ENCODE assay signal across 13 cellular contexts in the genomic region with DNA sequence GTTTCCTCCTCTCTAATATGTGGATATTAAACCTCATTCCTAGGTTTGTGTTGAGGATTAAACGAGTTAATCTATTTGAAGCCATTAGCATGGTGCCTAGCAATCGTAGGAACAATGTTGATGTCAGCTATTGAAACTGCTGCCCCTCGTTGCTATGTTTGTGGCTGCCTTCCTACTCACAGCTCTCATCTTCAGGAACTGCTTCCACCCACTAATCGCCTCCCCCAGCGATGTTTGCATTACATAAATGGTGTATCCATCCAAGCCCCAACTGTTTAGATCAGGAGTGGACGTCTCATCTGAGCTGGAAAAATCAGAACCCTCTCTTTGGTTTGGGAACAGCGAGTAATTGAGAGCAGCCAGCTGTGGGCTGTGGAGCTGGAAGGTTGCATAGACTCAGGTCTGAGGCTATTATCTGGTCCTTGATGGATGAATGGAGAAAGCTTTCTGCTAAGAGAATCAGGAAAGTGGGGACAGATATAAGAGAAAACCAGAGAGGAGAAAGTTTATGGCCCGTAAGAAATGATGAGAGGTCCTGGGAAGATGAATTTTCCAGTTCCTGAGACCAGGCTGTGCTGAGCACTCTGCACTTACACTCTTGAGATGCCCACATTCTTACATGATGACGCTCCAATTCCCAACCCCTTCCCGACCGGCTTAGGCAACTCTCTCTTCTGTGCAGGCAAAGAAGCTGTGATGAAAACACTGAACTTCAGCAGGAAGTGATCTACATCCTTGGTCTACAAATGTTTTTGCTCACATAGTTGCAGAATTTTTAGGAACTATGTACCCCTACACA.
DNase-seq lines count a peak whose midpoint lies in the region; FAIRE-seq and TF ChIP-seq lines count a peak whose summit lies in the region.
"Had no signal": no experiment of that assay in that cellular context is flagged by ENCODE, and none has a peak within 500 bp of the region (broad histone marks: within the 10 kb centered on the region; RNA-seq: fewer than 3 reads in every experiment).

No MANE protein-coding gene starts in this region.

- no peak overlapping the region for H3K4me2 ChIP-seq in trophoblast cell (ENCODE audit: low read length)

- intact Hi-C loops in esophagus muscularis mucosa (cut with DNase I): no loop called here
- intact Hi-C loops in testis (cut with DNase I; ENCODE audit: low total_unique reads): no loop called here

- TF ChIP-seq CTCF in fibroblast of pulmonary artery (IDR thresholded peaks at IDR 0.05; ENCODE audit: low read length, missing control alignments) (no peak), esophagus muscularis mucosa (IDR thresholded peaks at IDR 0.05) (no peak), testis (IDR thresholded peaks at IDR 0.05) (no peak)

- no peak overlapping the region for H2BK120ac ChIP-seq in trophoblast cell (ENCODE audit: insufficient read depth, low read length, poor library complexity)

- H3K27ac ChIP-seq in trophoblast cell (ENCODE audit: low read depth, low read length): no peak overlapping the region
- no peak overlapping the region for H3K27ac ChIP-seq in esophagus muscularis mucosa (replicated peaks in 1 of 4)
- no peak overlapping the region for H3K27ac ChIP-seq in testis
- H3K27ac ChIP-seq: stomach had no signal

- DNase-seq in ELF-1 (ENCODE audit: low read depth, low spot score) (peak; percentile 12), RCC 7860 (ENCODE audit: low spot score) (peak; percentile 60), fibroblast of pulmonary artery (ENCODE audit: low read depth) (peak; percentile 95), trophoblast cell (peak in 1 of 2 donors; percentile 64), esophagus muscularis mucosa (ENCODE audit: extremely low spot score) (no peak), NCI-H774 (lab: John Stamatoyannopoulos, UW) (no peak), testis (no peak)
- DNase-seq in activated naive CD8-positive, alpha-beta T cell treated with anti-CD3 and anti-CD28 coated beads for 36 hours: no peak
- DNase-seq: activated CD4-positive, alpha-beta T cell treated with anti-CD3 and anti-CD28 coated beads, Interleukin-2, amount 50 U/mL, for 1 hour; stomach; SW 1271 had no signal

- no peak overlapping the region for H4K8ac ChIP-seq in trophoblast cell (ENCODE audit: low read depth, low read length)

- no peaks in the 10 kb centered on the region for H3K9me3 Mint-ChIP-seq in activated naive CD8-positive, alpha-beta T cell treated with anti-CD3 and anti-CD28 coated beads for 36 hours
- H3K9me3 Mint-ChIP-seq: activated naive CD4-positive, alpha-beta T cell treated with anti-CD3 and anti-CD28 coated beads, Interleukin-2, amount 50 U/mL, for 24 hours had no signal

- H3K36me3 ChIP-seq in trophoblast cell (ENCODE audit: control insufficient read depth in 1 of 2, insufficient read depth in 2 of 2, low read length in 2 of 2) (no peaks in the 10 kb centered on the region), esophagus muscularis mucosa (no peaks in the 10 kb centered on the region), testis (ENCODE audit: low read depth, missing control alignments) (no peaks in the 10 kb centered on the region)
- H3K36me3 ChIP-seq: stomach had no signal

- no peak overlapping the region for H3K27ac Mint-ChIP-seq in activated naive CD8-positive, alpha-beta T cell treated with anti-CD3 and anti-CD28 coated beads for 36 hours
- H3K27ac Mint-ChIP-seq: activated naive CD4-positive, alpha-beta T cell treated with anti-CD3 and anti-CD28 coated beads, Interleukin-2, amount 50 U/mL, for 24 hours had no signal

- H3K18ac ChIP-seq in trophoblast cell (ENCODE audit: low read length): no peak overlapping the region

- H3K4me1 ChIP-seq in trophoblast cell (ENCODE audit: control insufficient read depth in 1 of 2, insufficient read depth in 2 of 2, low read length in 2 of 2) (peaks cover 3 to 4% of the 10 kb centered on the region in 2 experiments), esophagus muscularis mucosa (no peaks in the 10 kb centered on the region), testis (peaks cover 3% of the 10 kb centered on the region)
- H3K4me1 ChIP-seq: stomach had no signal

- no peaks in the 10 kb centered on the region for H3K9me3 ChIP-seq in trophoblast cell (ENCODE audit: insufficient read depth, low read depth, low read length)
- no peaks in the 10 kb centered on the region for H3K9me3 ChIP-seq in esophagus muscularis mucosa
- no peaks in the 10 kb centered on the region for H3K9me3 ChIP-seq in testis
- H3K9me3 ChIP-seq: stomach had no signal

- TF ChIP-seq POLR2A in esophagus muscularis mucosa (IDR thresholded peaks at IDR 0.05; ENCODE audit: low read depth) (no peak), testis (IDR thresholded peaks at IDR 0.05) (no peak)

- H3K4me3 Mint-ChIP-seq in activated naive CD8-positive, alpha-beta T cell treated with anti-CD3 and anti-CD28 coated beads for 36 hours: no peak overlapping the region
- H3K4me3 Mint-ChIP-seq: activated naive CD4-positive, alpha-beta T cell treated with anti-CD3 and anti-CD28 coated beads, Interleukin-2, amount 50 U/mL, for 24 hours; neural crest cell had no signal

- H3K79me2 ChIP-seq in trophoblast cell (ENCODE audit: control insufficient read depth, insufficient read depth, low read length, poor library complexity): no peaks in the 10 kb centered on the region

- H2AFZ ChIP-seq in trophoblast cell (ENCODE audit: insufficient read depth, low read length, poor library complexity): no peak overlapping the region

- H3K27me3 Mint-ChIP-seq in activated naive CD8-positive, alpha-beta T cell treated with anti-CD3 and anti-CD28 coated beads for 36 hours: peaks cover 10% of the 10 kb centered on the region

- H3K4me3 ChIP-seq in fibroblast of pulmonary artery (replicated peaks; ENCODE audit: low read depth, low read length): no peak overlapping the region
- H3K4me3 ChIP-seq in trophoblast cell (ENCODE audit: low read depth, low read length): no peak overlapping the region
- no peak overlapping the region for H3K4me3 ChIP-seq in esophagus muscularis mucosa
- H3K4me3 ChIP-seq in testis: no peak overlapping the region
- H3K4me3 ChIP-seq: stomach had no signal

- H3K79me1 ChIP-seq in trophoblast cell (ENCODE audit: low read length): peaks cover 1% of the 10 kb centered on the region

- no peak overlapping the region for H3K9ac ChIP-seq in trophoblast cell (ENCODE audit: low read length)

- H4K12ac ChIP-seq in trophoblast cell (ENCODE audit: low read depth, low read length): no peak overlapping the region

- no CpG with 5 or more reads among the region's 11 CpGs for WGBS in trophoblast cell (ENCODE audit: extremely low coverage, insufficient coverage, insufficient read length)
- 82% methylated on average over 11 of the region's 11 CpGs for WGBS in esophagus muscularis mucosa
- WGBS in testis, 2 donors: 80 to 82% methylated on average over 11 of the region's 11 CpGs

- H4K91ac ChIP-seq in trophoblast cell (ENCODE audit: low read depth, low read length): peak overlapping the region; percentile 39

- no peak overlapping the region for H3K14ac ChIP-seq in trophoblast cell (ENCODE audit: low read length)

- H3K36me3 Mint-ChIP-seq in activated naive CD8-positive, alpha-beta T cell treated with anti-CD3 and anti-CD28 coated beads for 36 hours: no peaks in the 10 kb centered on the region
- H3K36me3 Mint-ChIP-seq: activated naive CD4-positive, alpha-beta T cell treated with anti-CD3 and anti-CD28 coated beads, Interleukin-2, amount 50 U/mL, for 24 hours had no signal

- H3K4ac ChIP-seq in trophoblast cell (ENCODE audit: low read depth, low read length): no peak overlapping the region

- H3K23ac ChIP-seq in trophoblast cell (ENCODE audit: low read length): no peak overlapping the region

- H2BK5ac ChIP-seq in trophoblast cell (ENCODE audit: low read depth, low read length, poor library complexity): no peak overlapping the region

- TF ChIP-seq EP300 in esophagus muscularis mucosa (IDR thresholded peaks at IDR 0.05): no peak

- H3K27me3 ChIP-seq in trophoblast cell (ENCODE audit: insufficient read depth, low read length): no peaks in the 10 kb centered on the region
- H3K27me3 ChIP-seq in esophagus muscularis mucosa: no peaks in the 10 kb centered on the region
- H3K27me3 ChIP-seq in testis: no peaks in the 10 kb centered on the region
- H3K27me3 ChIP-seq: stomach had no signal

- H2AK5ac ChIP-seq in trophoblast cell (ENCODE audit: low read length): no peak overlapping the region

- no peaks in the 10 kb centered on the region for H3K4me1 Mint-ChIP-seq in activated naive CD8-positive, alpha-beta T cell treated with anti-CD3 and anti-CD28 coated beads for 36 hours
- H3K4me1 Mint-ChIP-seq: activated naive CD4-positive, alpha-beta T cell treated with anti-CD3 and anti-CD28 coated beads, Interleukin-2, amount 50 U/mL, for 24 hours had no signal

- peak overlapping the region; percentile 37 for H2BK12ac ChIP-seq in trophoblast cell (ENCODE audit: low read length)

- FAIRE-seq in RCC 7860 (lab: Jason Lieb, UNC): no peak

Comparison
In these comparisons a context has a peak if more than half of its experiments do, and no peak if none do; other contexts are left out.
1. DNase-seq: peak in ELF-1 (single experiment), RCC 7860 (single experiment) and fibroblast of pulmonary artery (single experiment); none in esophagus muscularis mucosa (single experiment), NCI-H774 (single experiment), testis (single experiment) and activated naive CD8-positive, alpha-beta T cell treated with anti-CD3 and anti-CD28 coated beads for 36 hours (single experiment).